9 cellular contexts compared by ENCODE assay signal in the genomic region with DNA sequence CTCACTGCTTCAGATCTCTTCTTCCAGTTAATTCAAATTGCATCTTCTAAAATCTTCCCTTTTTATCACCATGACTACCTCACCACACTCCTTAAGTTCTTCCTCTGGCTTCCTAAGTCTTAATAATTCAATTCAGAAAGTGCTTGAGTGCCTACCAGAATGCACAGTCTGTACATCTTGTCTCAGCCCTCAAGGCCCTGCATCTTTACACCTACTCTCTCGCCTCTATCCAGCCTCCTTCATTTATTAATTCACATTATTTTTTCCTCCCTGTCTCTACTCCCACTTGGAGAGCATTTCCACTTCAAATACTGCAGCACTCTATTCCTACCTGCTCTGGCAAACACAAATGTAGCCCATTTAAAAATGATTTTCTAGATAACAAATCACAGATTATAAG.
"Had no signal": no experiment of that assay in that cellular context is flagged by ENCODE, and none has a peak within 500 bp of the region (broad histone marks: within the 10 kb centered on the region; RNA-seq: fewer than 3 reads in every experiment).

No MANE protein-coding gene starts in this region.

- H3K36me3 Mint-ChIP-seq: IgD-negative memory B cell had no signal

- H3K9ac ChIP-seq: GM23248 had no signal

- H3K9me3 Mint-ChIP-seq: HFFc6, IgD-negative memory B cell had no signal

- H3K4me3 Mint-ChIP-seq: HFFc6, IgD-negative memory B cell had no signal

- H3K27ac Mint-ChIP-seq: HFFc6, IgD-negative memory B cell had no signal

- H3K27ac ChIP-seq: GM23248, HL-60 had no signal

- H3K4me1 Mint-ChIP-seq: IgD-negative memory B cell had no signal

- DNase-seq: GM23248, GOT3, H7, HFFc6 had no signal

- H3K4me1 ChIP-seq: HAP-1 had no signal

- H3K4me3 ChIP-seq: GM23248, HAP-1 had no signal

- ATAC-seq: HCT116, HepG2 had no signal

- H3K9me3 ChIP-seq: HAP-1 had no signal

- H2AFZ ChIP-seq: GM23248 had no signal

- H3K36me3 ChIP-seq: HAP-1 had no signal
